Comparison of ENCODE assay signal across 8 cellular contexts in the genomic region with DNA sequence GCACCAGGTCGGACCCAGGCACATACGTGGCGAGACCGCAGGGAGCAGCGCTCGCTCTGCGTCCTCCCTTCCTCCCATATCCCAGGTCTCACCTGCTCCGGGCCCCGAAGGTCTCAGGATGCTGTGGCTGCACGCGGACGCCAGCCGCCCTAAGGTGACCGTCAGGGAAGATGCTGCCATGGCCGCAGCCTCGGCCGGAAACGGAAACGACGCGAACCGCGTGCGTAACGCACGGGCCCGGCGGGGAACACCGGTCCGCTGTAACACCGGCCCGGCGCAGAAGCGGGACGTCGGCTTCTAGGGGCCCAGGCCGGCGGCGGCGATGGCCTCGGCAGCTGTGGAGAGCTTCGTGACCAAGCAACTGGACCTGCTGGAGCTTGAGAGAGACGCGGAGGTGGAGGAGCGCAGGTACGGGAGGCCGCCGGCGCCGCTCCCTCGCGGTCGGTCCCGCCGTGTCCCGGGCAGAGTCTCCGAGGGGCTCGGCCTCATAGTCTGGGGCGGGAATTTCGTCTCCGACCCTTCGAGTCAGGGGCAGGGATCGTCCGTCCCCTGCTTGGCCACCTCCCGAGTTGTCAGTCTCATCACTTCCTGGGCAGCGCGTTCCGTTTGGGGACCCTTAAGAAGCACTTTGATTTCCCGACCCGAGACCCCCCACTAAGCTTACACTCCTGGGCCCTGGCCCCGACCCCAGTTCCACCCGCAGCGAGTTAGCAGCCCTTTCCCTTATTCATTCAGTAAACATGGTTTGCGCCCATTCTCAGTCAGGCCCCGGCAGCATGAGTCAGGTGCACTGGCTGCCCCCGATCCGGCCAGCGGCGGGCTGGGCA. TPM values are rescaled to one million over a fixed set of nuclear protein-coding genes. Genes with fewer than 3 reads are reported as not detected.
DNase-seq lines count a peak whose midpoint lies in the region; ATAC-seq and TF ChIP-seq lines count a peak whose summit lies in the region.

Gene IGHMBP2 (plus strand): TSS at position 261 of the 827 bp plus-strand sequence. CDS start 62 bp downstream, at position 323.
Gene MRPL21 (minus strand): TSS at position 202 of the 827 bp plus-strand sequence. CDS start 22 bp downstream, at position 180.

- peak; percentile 90 for DNase-seq in DMS 273 (lab: John Stamatoyannopoulos, UW; ENCODE audit: unreplicated experiment)
- no peak for DNase-seq in DMS 273 treated with DMSO at 0.1 percent for 48 hours (lab: John Stamatoyannopoulos, UW)
- DNase-seq in NCI-H2107 treated with DMSO at 0.1 percent for 48 hours (lab: John Stamatoyannopoulos, UW; ENCODE audit: unreplicated experiment): peak; percentile 42
- peak; percentile 74 to 84 for DNase-seq in breast epithelium (ENCODE audit: low spot score in 2 of 2)
- DNase-seq in iPS-NIHi11 (ENCODE audit: low spot score): peak; percentile 98
- DNase-seq in smooth muscle cell (lab: John Stamatoyannopoulos, UW; ENCODE audit: unreplicated experiment): peak; percentile 48

- H3F3A ChIP-seq in smooth muscle cell (ENCODE audit: low read depth): no peaks in the 10 kb centered on the region

- H4K20me1 ChIP-seq in smooth muscle cell (ENCODE audit: low read depth): peaks cover 8% of the 10 kb centered on the region

- H3K36me3 ChIP-seq in breast epithelium: no peaks in the 10 kb centered on the region
- H3K36me3 ChIP-seq in smooth muscle cell (ENCODE audit: low read depth): peaks cover 4% of the 10 kb centered on the region

- H3K4me3 ChIP-seq in breast epithelium: peak within 1 kb of the TSS; percentile 82 to 90 (median 87)
- peak within 1 kb of the TSS; percentile 100 for H3K4me3 ChIP-seq in smooth muscle cell

- peaks cover 49% of the 10 kb centered on the region for H3K79me2 ChIP-seq in smooth muscle cell (ENCODE audit: low read depth)

- H3K27ac ChIP-seq in VCaP (peak within 1 kb of the TSS; percentile 89), breast epithelium (peak within 1 kb of the TSS; percentile 87 to 88), smooth muscle cell (ENCODE audit: low read depth) (peak within 1 kb of the TSS; percentile 69)

- H3K9ac ChIP-seq in smooth muscle cell (ENCODE audit: low read depth): peak within 1 kb of the TSS; percentile 91

- TF ChIP-seq CTCF in VCaP (conservative IDR thresholded peaks at IDR 0.05): no peak
- no peak for TF ChIP-seq CTCF in breast epithelium (IDR thresholded peaks at IDR 0.05)
- no peak for TF ChIP-seq CTCF in smooth muscle cell (IDR thresholded peaks at IDR 0.05; ENCODE audit: borderline replicate concordance, insufficient read depth, poor library complexity, severe bottlenecking)

- 1% methylated on average over 72 of the region's 79 CpGs for WGBS in smooth muscle cell (ENCODE audit: low lambda C conversion rate)

- peak within 1 kb of the TSS; percentile 99 for H2AFZ ChIP-seq in smooth muscle cell (ENCODE audit: low read depth)

- H3K9me3 ChIP-seq in breast epithelium: no peaks in the 10 kb centered on the region
- H3K9me3 ChIP-seq in smooth muscle cell (replicated peaks; ENCODE audit: low read depth): no peaks in the 10 kb centered on the region

- intact Hi-C loops in breast epithelium (cut with DNase I; ENCODE audit: low total_unique reads): no loop called here

- ATAC-seq in HG02938 (IDR thresholded peaks at IDR 0.05; ENCODE audit: unreplicated experiment): peak; percentile 82

- peak; percentile 51 for TF ChIP-seq POLR2A in breast epithelium (IDR thresholded peaks at IDR 0.05)

- peak within 1 kb of the TSS; percentile 98 for H3K4me2 ChIP-seq in smooth muscle cell

- H3K27me3 ChIP-seq in breast epithelium: no peaks in the 10 kb centered on the region
- no peaks in the 10 kb centered on the region for H3K27me3 ChIP-seq in smooth muscle cell (ENCODE audit: low read depth)

- H3K4me1 ChIP-seq in breast epithelium (peaks cover 4 to 25% of the 10 kb centered on the region in 2 donors), smooth muscle cell (ENCODE audit: low read depth) (peaks cover 10% of the 10 kb centered on the region)

RNA-seq across cellular contexts. Expression of gene IGHMBP2, which starts in this region (rescaled TPM):
- total RNA-seq in breast epithelium (10 to 100 TPM in 2 of 3 donors, 1 to 10 TPM in 1; 9.8 to 18.4 (median 13.6) TPM), smooth muscle cell (9.5 and 13.3 TPM in 2 replicates)
- 12.1 and 13.2 TPM in 2 replicates for polyA plus RNA-seq in smooth muscle cell

RNA-seq across cellular contexts. Expression of gene MRPL21, which starts in this region (rescaled TPM):
- total RNA-seq in breast epithelium: 10 to 100 TPM; 44.3 to 89.1 (median 51.7) TPM
- 41.2 and 49.3 TPM in 2 replicates for total RNA-seq in smooth muscle cell
- 110 and 116 TPM in 2 replicates for polyA plus RNA-seq in smooth muscle cell
